In genomic region chr16:69589434-69590269, GRCh38 we compare ENCODE assay signal across 21 cellular contexts. TPM values are rescaled to one million over a fixed set of nuclear protein-coding genes. Genes with fewer than 3 reads are reported as not detected.
DNase-seq lines count a peak whose midpoint lies in the region; ATAC-seq and TF ChIP-seq lines count a peak whose summit lies in the region.
"Had no signal": no experiment of that assay in that cellular context is flagged by ENCODE, and none has a peak within 500 bp of the region (broad histone marks: within the 10 kb centered on the region; RNA-seq: fewer than 3 reads in every experiment).

No MANE protein-coding gene starts in this region.

- no peaks in the 10 kb centered on the region for H3K27me3 Mint-ChIP-seq in activated CD8-positive, alpha-beta T cell treated with anti-CD3 and anti-CD28 coated beads for 36 hours
- no peaks in the 10 kb centered on the region for H3K27me3 Mint-ChIP-seq in activated CD8-positive, alpha-beta T cell treated with anti-CD3 and anti-CD28 coated beads, Interleukin-2, amount 10 ng/mL, durations not matched to agents 7 days and 5 days (ENCODE audit: low read depth)
- H3K27me3 Mint-ChIP-seq in activated naive CD8-positive, alpha-beta T cell, result no peaks in the 10 kb centered on the region
- H3K27me3 Mint-ChIP-seq in progenitor cell of endocrine pancreas, result no peaks in the 10 kb centered on the region

- H3K4me3 Mint-ChIP-seq in activated CD8-positive, alpha-beta T cell treated with anti-CD3 and anti-CD28 coated beads for 36 hours, result no peak overlapping the region
- no peak overlapping the region for H3K4me3 Mint-ChIP-seq in activated CD8-positive, alpha-beta T cell treated with anti-CD3 and anti-CD28 coated beads, Interleukin-2, amount 10 ng/mL, durations not matched to agents 7 days and 5 days
- no peak overlapping the region for H3K4me3 Mint-ChIP-seq in activated naive CD8-positive, alpha-beta T cell
- no peak overlapping the region for H3K4me3 Mint-ChIP-seq in progenitor cell of endocrine pancreas (ENCODE audit: low read depth)
- H3K4me3 Mint-ChIP-seq: activated T-cell treated with anti-CD3 and anti-CD28 coated beads, Interleukin-2, amount 50 U/mL, for 72 hours; immature natural killer cell had no signal

- peak; percentile 58 for ATAC-seq in activated CD8-positive, alpha-beta T cell treated with anti-CD3 and anti-CD28 coated beads for 36 hours
- no peak for ATAC-seq in activated CD8-positive, alpha-beta T cell treated with anti-CD3 and anti-CD28 coated beads, Interleukin-2, amount 10 ng/mL, durations not matched to agents 7 days and 5 days
- ATAC-seq: left ventricle myocardium superior had no signal

- H3K9me3 Mint-ChIP-seq in activated CD8-positive, alpha-beta T cell treated with anti-CD3 and anti-CD28 coated beads for 36 hours, result no peaks in the 10 kb centered on the region
- no peaks in the 10 kb centered on the region for H3K9me3 Mint-ChIP-seq in activated CD8-positive, alpha-beta T cell treated with anti-CD3 and anti-CD28 coated beads, Interleukin-2, amount 10 ng/mL, durations not matched to agents 7 days and 5 days (ENCODE audit: insufficient read depth)
- no peaks in the 10 kb centered on the region for H3K9me3 Mint-ChIP-seq in activated naive CD8-positive, alpha-beta T cell (ENCODE audit: low read depth)
- no peaks in the 10 kb centered on the region for H3K9me3 Mint-ChIP-seq in progenitor cell of endocrine pancreas (ENCODE audit: low read depth)
- H3K9me3 Mint-ChIP-seq: activated T-cell treated with anti-CD3 and anti-CD28 coated beads, Interleukin-2, amount 50 U/mL, for 72 hours; immature natural killer cell had no signal

- peaks cover 49% of the 10 kb centered on the region for H3K4me1 Mint-ChIP-seq in activated CD8-positive, alpha-beta T cell treated with anti-CD3 and anti-CD28 coated beads for 36 hours (ENCODE audit: low read depth)
- peaks cover 7% of the 10 kb centered on the region for H3K4me1 Mint-ChIP-seq in activated CD8-positive, alpha-beta T cell treated with anti-CD3 and anti-CD28 coated beads, Interleukin-2, amount 10 ng/mL, durations not matched to agents 7 days and 5 days (ENCODE audit: low read depth)
- H3K4me1 Mint-ChIP-seq in activated naive CD8-positive, alpha-beta T cell (ENCODE audit: low read depth), result peaks cover 47% of the 10 kb centered on the region
- H3K4me1 Mint-ChIP-seq in progenitor cell of endocrine pancreas (ENCODE audit: low read depth), result peaks cover 10% of the 10 kb centered on the region

- DNase-seq in activated CD8-positive, alpha-beta T cell treated with anti-CD3 and anti-CD28 coated beads for 36 hours, result peak; percentile 20
- DNase-seq in activated CD8-positive, alpha-beta T cell treated with anti-CD3 and anti-CD28 coated beads, Interleukin-2, amount 10 ng/mL, durations not matched to agents 7 days and 5 days, result no peak
- DNase-seq in M059J (ENCODE audit: low read depth) (peak; percentile 11), progenitor cell of endocrine pancreas (ENCODE audit: low spot score, unreplicated experiment) (no peak), GF-D8 (lab: John Stamatoyannopoulos, UW) (no peak), H4 (ENCODE audit: low spot score) (no peak), NCI-H82 (lab: John Stamatoyannopoulos, UW) (no peak)
- DNase-seq: activated CD8-positive, alpha-beta memory T cell treated with anti-CD3 and anti-CD28 coated beads for 24 hours; activated T-cell treated with anti-CD3 and anti-CD28 coated beads, Interleukin-2, amount 50 U/mL, for 72 hours; brain microvascular endothelial cell; heart left ventricle; immature natural killer cell; left ventricle myocardium superior; NCI-H1105; NCI-H510A treated with DMSO at 0.1 percent for 48 hours; Right ventricle myocardium superior; stimulated activated CD4-positive, alpha-beta T cell treated with anti-CD3 and anti-CD28 coated beads, Interleukin-2, amount 100 ng/mL, for 24 hours; stomach; SW 1271; trophoblast cell had no signal

- intact Hi-C loops in activated CD8-positive, alpha-beta T cell treated with anti-CD3 and anti-CD28 coated beads for 36 hours (cut with micrococcal nuclease), result no loop called here

- CTCF ChIA-PET in activated CD8-positive, alpha-beta T cell treated with anti-CD3 and anti-CD28 coated beads for 36 hours (lab: Charles Lee), result interaction anchor here (0.7 to 1.2 kb wide), 3 partner anchors 21 to 193 kb away, joined by 3 to 4 read pairs (median 3); no protein-coding TSS in a partner anchor
- CTCF ChIA-PET in activated CD8-positive, alpha-beta T cell treated with anti-CD3 and anti-CD28 coated beads, Interleukin-2, amount 10 ng/mL, durations not matched to agents 7 days and 5 days (lab: Charles Lee), result interaction anchor here (0.8 to 1.8 kb wide), 5 partner anchors 11 to 194 kb away, joined by 3 to 8 read pairs (median 3); no protein-coding TSS in a partner anchor

- H3K27ac Mint-ChIP-seq in activated CD8-positive, alpha-beta T cell treated with anti-CD3 and anti-CD28 coated beads for 36 hours, result peak overlapping the region; percentile 67
- no peak overlapping the region for H3K27ac Mint-ChIP-seq in activated CD8-positive, alpha-beta T cell treated with anti-CD3 and anti-CD28 coated beads, Interleukin-2, amount 10 ng/mL, durations not matched to agents 7 days and 5 days
- peak overlapping the region; percentile 73 for H3K27ac Mint-ChIP-seq in activated naive CD8-positive, alpha-beta T cell
- peak overlapping the region; percentile 73 for H3K27ac Mint-ChIP-seq in progenitor cell of endocrine pancreas
- H3K27ac Mint-ChIP-seq: activated T-cell treated with anti-CD3 and anti-CD28 coated beads, Interleukin-2, amount 50 U/mL, for 72 hours had no signal

- POLR2A ChIA-PET in activated CD8-positive, alpha-beta T cell treated with anti-CD3 and anti-CD28 coated beads for 36 hours (lab: Charles Lee), result interaction anchor here (0.7 to 1.3 kb wide), 2 partner anchors 94 to 250 kb away, joined by 3 to 4 read pairs; no protein-coding TSS in a partner anchor
- POLR2A ChIA-PET in activated CD8-positive, alpha-beta T cell treated with anti-CD3 and anti-CD28 coated beads, Interleukin-2, amount 10 ng/mL, durations not matched to agents 7 days and 5 days (lab: Charles Lee), result no interaction called here

- peaks cover 36% of the 10 kb centered on the region for H3K36me3 Mint-ChIP-seq in activated CD8-positive, alpha-beta T cell treated with anti-CD3 and anti-CD28 coated beads for 36 hours (ENCODE audit: low read depth)
- H3K36me3 Mint-ChIP-seq in activated CD8-positive, alpha-beta T cell treated with anti-CD3 and anti-CD28 coated beads, Interleukin-2, amount 10 ng/mL, durations not matched to agents 7 days and 5 days (ENCODE audit: low read depth), result peaks cover 20% of the 10 kb centered on the region
- peaks cover 15% of the 10 kb centered on the region for H3K36me3 Mint-ChIP-seq in activated naive CD8-positive, alpha-beta T cell
- H3K36me3 Mint-ChIP-seq in progenitor cell of endocrine pancreas (ENCODE audit: insufficient read depth), result peaks cover 4% of the 10 kb centered on the region

- no peak for TF ChIP-seq CTCF in activated CD8-positive, alpha-beta T cell treated with anti-CD3 and anti-CD28 coated beads for 36 hours (IDR thresholded peaks at IDR 0.05)
- TF ChIP-seq CTCF in progenitor cell of endocrine pancreas (IDR thresholded peaks at IDR 0.05; ENCODE audit: unreplicated experiment), result no peak

RNA-seq across cellular contexts. Expression of gene NFAT5, which starts 23.9 kb away (rescaled TPM):
- 10 to 100 TPM; 36.0 to 37.8 TPM for total RNA-seq in activated CD8-positive, alpha-beta T cell treated with anti-CD3 and anti-CD28 coated beads for 36 hours
- 10 to 100 TPM; 16.8 to 17.5 TPM for total RNA-seq in activated CD8-positive, alpha-beta T cell treated with anti-CD3 and anti-CD28 coated beads, Interleukin-2, amount 10 ng/mL, durations not matched to agents 7 days and 5 days
- total RNA-seq in M059J (2014; rRNA removed; shearing (Covaris generic)), result 12.4 and 34.5 TPM in 2 replicates
- total RNA-seq in progenitor cell of endocrine pancreas, result 41.2 and 45.2 TPM in 2 replicates
- total RNA-seq in H4 (2014; rRNA removed; shearing (Covaris generic)), result 1.9 and 5.1 TPM in 2 replicates

Comparison
In these comparisons a context has a peak if more than half of its experiments do, and no peak if none do; other contexts are left out.
1. DNase-seq: peak in activated CD8-positive, alpha-beta T cell treated with anti-CD3 and anti-CD28 coated beads for 36 hours (single experiment) and M059J (single experiment); none in activated CD8-positive, alpha-beta T cell treated with anti-CD3 and anti-CD28 coated beads, Interleukin-2, amount 10 ng/mL, durations not matched to agents 7 days and 5 days (single experiment), progenitor cell of endocrine pancreas (single experiment), GF-D8 (single experiment), H4 (single experiment) and NCI-H82 (single experiment).